ENCODE assay signal across 1 cellular context in the genomic region with DNA sequence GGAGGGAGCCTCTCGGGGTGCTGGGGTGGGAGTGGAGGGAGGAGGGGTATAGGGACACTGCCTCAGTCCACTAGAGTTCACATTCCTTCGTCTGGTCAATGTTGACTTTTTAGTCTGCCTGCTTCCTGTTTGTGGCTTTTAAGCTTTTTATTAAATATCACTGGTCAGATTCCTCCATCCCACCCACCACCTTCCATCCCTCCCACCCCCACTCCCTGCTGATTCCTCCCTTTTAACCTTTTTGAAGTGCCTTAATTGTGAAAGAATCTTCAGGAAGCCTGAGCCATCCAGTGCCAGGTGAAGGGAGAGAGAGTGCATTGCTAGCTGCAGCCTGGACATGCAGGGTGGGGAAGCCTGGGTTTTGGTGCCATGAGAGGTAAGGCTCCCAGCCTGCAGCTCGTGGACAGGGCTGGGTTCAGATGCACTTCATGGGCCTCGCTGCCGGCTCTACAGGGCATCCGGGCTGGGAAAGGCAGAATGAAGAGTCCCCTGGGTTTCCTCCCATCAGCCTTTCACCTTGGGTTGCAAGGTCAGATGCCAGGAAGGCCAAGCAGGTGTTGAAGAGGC.
TF ChIP-seq lines count a peak whose summit lies in the region.

No MANE protein-coding gene starts in this region.

TF ChIP-seq in HepG2, 621 proteins besides CTCF, POLR2A, EP300 and RAD21 (continued from another document and continues in another):
- peak; percentile 54; the same call in 1 of the 2 replicates for TF ChIP-seq HDAC2 (CRISPR knock-in tag; IDR thresholded peaks at IDR 0.05)
- TF ChIP-seq GZF1 (CRISPR knock-in tag; IDR thresholded peaks at IDR 0.05): no peak
- TF ChIP-seq HNF4A (CRISPR knock-in tag; IDR thresholded peaks at IDR 0.05): peak; percentile 59
- no peak for TF ChIP-seq NR1H2 (CRISPR knock-in tag; IDR thresholded peaks at IDR 0.05; ENCODE audit: borderline replicate concordance, low read depth)
- TF ChIP-seq, protein P1, sequence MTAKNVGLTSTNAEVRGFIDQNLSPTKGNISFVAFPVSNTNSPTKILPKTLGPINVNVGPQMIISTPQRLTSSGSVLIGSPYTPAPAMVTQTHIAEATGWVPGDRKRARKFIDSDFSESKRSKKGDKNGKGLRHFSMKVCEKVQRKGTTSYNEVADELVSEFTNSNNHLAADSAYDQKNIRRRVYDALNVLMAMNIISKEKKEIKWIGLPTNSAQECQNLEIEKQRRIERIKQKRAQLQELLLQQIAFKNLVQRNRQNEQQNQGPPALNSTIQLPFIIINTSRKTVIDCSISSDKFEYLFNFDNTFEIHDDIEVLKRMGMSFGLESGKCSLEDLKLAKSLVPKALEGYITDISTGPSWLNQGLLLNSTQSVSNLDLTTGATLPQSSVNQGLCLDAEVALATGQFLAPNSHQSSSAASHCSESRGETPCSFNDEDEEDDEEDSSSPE (CRISPR knock-in tag; IDR thresholded peaks at IDR 0.05): peak; percentile 46; the same call in 1 of the 2 replicates
- peak; percentile 76 for TF ChIP-seq SP5 (CRISPR knock-in tag; IDR thresholded peaks at IDR 0.05; ENCODE audit: borderline replicate concordance, low read depth)
- TF ChIP-seq REPIN1 (CRISPR knock-in tag; IDR thresholded peaks at IDR 0.05; ENCODE audit: borderline replicate concordance, low read depth): 0 out of 2 replicates have a peak, but pooled peaks have one; percentile 22
- TF ChIP-seq ZNF891 (CRISPR knock-in tag; IDR thresholded peaks at IDR 0.05): 0 out of 2 replicates have a peak, but pooled peaks have one; percentile 36
- no peak for TF ChIP-seq NR2F1 (CRISPR knock-in tag; IDR thresholded peaks at IDR 0.05)
- no peak for TF ChIP-seq HDAC1 (CRISPR knock-in tag; IDR thresholded peaks at IDR 0.05)
- TF ChIP-seq SAP130 (CRISPR knock-in tag; IDR thresholded peaks at IDR 0.05; ENCODE audit: low read depth): peak; percentile 45; the same call in 1 of the 2 replicates
- TF ChIP-seq CREM (IDR thresholded peaks at IDR 0.05): peak; percentile 44; the same call in 1 of the 2 replicates
- TF ChIP-seq CREM (CRISPR knock-in tag; IDR thresholded peaks at IDR 0.05): no peak
- TF ChIP-seq, protein P2, sequence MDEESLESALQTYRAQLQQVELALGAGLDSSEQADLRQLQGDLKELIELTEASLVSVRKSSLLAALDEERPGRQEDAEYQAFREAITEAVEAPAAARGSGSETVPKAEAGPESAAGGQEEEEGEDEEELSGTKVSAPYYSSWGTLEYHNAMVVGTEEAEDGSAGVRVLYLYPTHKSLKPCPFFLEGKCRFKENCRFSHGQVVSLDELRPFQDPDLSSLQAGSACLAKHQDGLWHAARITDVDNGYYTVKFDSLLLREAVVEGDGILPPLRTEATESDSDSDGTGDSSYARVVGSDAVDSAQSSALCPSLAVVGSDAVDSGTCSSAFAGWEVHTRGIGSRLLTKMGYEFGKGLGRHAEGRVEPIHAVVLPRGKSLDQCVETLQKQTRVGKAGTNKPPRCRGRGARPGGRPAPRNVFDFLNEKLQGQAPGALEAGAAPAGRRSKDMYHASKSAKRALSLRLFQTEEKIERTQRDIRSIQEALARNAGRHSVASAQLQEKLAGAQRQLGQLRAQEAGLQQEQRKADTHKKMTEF (CRISPR knock-in tag; IDR thresholded peaks at IDR 0.05): peak; percentile 47; the same call in 1 of the 2 replicates
- TF ChIP-seq ZNF746 (CRISPR knock-in tag; IDR thresholded peaks at IDR 0.05): 0 out of 2 replicates have a peak, but pooled peaks have one; percentile 10
- TF ChIP-seq, protein P3, sequence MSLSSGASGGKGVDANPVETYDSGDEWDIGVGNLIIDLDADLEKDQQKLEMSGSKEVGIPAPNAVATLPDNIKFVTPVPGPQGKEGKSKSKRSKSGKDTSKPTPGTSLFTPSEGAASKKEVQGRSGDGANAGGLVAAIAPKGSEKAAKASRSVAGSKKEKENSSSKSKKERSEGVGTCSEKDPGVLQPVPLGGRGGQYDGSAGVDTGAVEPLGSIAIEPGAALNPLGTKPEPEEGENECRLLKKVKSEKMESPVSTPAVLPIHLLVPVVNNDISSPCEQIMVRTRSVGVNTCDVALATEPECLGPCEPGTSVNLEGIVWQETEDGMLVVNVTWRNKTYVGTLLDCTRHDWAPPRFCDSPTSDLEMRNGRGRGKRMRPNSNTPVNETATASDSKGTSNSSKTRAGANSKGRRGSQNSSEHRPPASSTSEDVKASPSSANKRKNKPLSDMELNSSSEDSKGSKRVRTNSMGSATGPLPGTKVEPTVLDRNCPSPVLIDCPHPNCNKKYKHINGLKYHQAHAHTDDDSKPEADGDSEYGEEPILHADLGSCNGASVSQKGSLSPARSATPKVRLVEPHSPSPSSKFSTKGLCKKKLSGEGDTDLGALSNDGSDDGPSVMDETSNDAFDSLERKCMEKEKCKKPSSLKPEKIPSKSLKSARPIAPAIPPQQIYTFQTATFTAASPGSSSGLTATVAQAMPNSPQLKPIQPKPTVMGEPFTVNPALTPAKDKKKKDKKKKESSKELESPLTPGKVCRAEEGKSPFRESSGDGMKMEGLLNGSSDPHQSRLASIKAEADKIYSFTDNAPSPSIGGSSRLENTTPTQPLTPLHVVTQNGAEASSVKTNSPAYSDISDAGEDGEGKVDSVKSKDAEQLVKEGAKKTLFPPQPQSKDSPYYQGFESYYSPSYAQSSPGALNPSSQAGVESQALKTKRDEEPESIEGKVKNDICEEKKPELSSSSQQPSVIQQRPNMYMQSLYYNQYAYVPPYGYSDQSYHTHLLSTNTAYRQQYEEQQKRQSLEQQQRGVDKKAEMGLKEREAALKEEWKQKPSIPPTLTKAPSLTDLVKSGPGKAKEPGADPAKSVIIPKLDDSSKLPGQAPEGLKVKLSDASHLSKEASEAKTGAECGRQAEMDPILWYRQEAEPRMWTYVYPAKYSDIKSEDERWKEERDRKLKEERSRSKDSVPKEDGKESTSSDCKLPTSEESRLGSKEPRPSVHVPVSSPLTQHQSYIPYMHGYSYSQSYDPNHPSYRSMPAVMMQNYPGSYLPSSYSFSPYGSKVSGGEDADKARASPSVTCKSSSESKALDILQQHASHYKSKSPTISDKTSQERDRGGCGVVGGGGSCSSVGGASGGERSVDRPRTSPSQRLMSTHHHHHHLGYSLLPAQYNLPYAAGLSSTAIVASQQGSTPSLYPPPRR (CRISPR knock-in tag; IDR thresholded peaks at IDR 0.05; ENCODE audit: borderline replicate concordance): peak; percentile 24; the same call in 1 of the 2 replicates
- TF ChIP-seq TEAD3 (CRISPR knock-in tag; optimal IDR thresholded peaks at IDR 0.05; ENCODE audit: borderline replicate concordance): peak; percentile 92
- TF ChIP-seq, protein P4, sequence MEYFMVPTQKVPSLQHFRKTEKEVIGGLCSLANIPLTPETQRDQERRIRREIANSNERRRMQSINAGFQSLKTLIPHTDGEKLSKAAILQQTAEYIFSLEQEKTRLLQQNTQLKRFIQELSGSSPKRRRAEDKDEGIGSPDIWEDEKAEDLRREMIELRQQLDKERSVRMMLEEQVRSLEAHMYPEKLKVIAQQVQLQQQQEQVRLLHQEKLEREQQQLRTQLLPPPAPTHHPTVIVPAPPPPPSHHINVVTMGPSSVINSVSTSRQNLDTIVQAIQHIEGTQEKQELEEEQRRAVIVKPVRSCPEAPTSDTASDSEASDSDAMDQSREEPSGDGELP (IDR thresholded peaks at IDR 0.05; ENCODE audit: borderline replicate concordance, low read depth): peak; percentile 72; the same call in 1 of the 2 replicates
- TF ChIP-seq SRSF9 (IDR thresholded peaks at IDR 0.05; ENCODE audit: borderline replicate concordance, insufficient read depth, low read depth, low read length, poor library complexity, severe bottlenecking): no peak
- peak; percentile 65; the same call in 1 of the 2 replicates for TF ChIP-seq ZNF263 (CRISPR knock-in tag; IDR thresholded peaks at IDR 0.05)
- TF ChIP-seq GABPA (IDR thresholded peaks at IDR 0.05; ENCODE audit: low read depth, low read length): no peak
- TF ChIP-seq GABPA (CRISPR knock-in tag; IDR thresholded peaks at IDR 0.05; ENCODE audit: low read depth): peak; percentile 57; the same call in 1 of the 2 replicates
- TF ChIP-seq GATAD1 (CRISPR knock-in tag; IDR thresholded peaks at IDR 0.05): 0 out of 2 replicates have a peak, but pooled peaks have one; percentile 24
- peak; percentile 61 for TF ChIP-seq TBL1XR1 (IDR thresholded peaks at IDR 0.05; ENCODE audit: borderline replicate concordance, low read length, partially characterized antibody)
- TF ChIP-seq CBFB (CRISPR knock-in tag; IDR thresholded peaks at IDR 0.05): peak; percentile 85
- peak; percentile 92 for TF ChIP-seq SKI (IDR thresholded peaks at IDR 0.05; ENCODE audit: partially characterized antibody)
- peak; percentile 35; the same call in 1 of the 2 replicates for TF ChIP-seq ZNF331 (CRISPR knock-in tag; IDR thresholded peaks at IDR 0.05)
- TF ChIP-seq CCDC6 (CRISPR knock-in tag; IDR thresholded peaks at IDR 0.05): no peak
- peak; percentile 60 for TF ChIP-seq SALL1 (CRISPR knock-in tag; IDR thresholded peaks at IDR 0.05)
- no peak for TF ChIP-seq KLF9 (CRISPR knock-in tag; IDR thresholded peaks at IDR 0.05; ENCODE audit: low read depth)
- TF ChIP-seq, protein P5, sequence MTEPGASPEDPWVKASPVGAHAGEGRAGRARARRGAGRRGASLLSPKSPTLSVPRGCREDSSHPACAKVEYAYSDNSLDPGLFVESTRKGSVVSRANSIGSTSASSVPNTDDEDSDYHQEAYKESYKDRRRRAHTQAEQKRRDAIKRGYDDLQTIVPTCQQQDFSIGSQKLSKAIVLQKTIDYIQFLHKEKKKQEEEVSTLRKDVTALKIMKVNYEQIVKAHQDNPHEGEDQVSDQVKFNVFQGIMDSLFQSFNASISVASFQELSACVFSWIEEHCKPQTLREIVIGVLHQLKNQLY (CRISPR knock-in tag; IDR thresholded peaks at IDR 0.05): peak; percentile 14; the same call in 1 of the 2 replicates
- 0 out of 2 replicates have a peak, but pooled peaks have one; percentile 37 for TF ChIP-seq SOX5 (CRISPR knock-in tag; IDR thresholded peaks at IDR 0.05; ENCODE audit: borderline replicate concordance)
- TF ChIP-seq, protein P6, sequence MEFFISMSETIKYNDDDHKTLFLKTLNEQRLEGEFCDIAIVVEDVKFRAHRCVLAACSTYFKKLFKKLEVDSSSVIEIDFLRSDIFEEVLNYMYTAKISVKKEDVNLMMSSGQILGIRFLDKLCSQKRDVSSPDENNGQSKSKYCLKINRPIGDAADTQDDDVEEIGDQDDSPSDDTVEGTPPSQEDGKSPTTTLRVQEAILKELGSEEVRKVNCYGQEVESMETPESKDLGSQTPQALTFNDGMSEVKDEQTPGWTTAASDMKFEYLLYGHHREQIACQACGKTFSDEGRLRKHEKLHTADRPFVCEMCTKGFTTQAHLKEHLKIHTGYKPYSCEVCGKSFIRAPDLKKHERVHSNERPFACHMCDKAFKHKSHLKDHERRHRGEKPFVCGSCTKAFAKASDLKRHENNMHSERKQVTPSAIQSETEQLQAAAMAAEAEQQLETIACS (CRISPR knock-in tag; IDR thresholded peaks at IDR 0.05): no peak
- no peak for TF ChIP-seq HOXA9 (CRISPR knock-in tag; IDR thresholded peaks at IDR 0.05; ENCODE audit: borderline replicate concordance)
- 0 out of 2 replicates have a peak, but pooled peaks have one; percentile 54 for TF ChIP-seq DMAP1 (CRISPR knock-in tag; IDR thresholded peaks at IDR 0.05)
- TF ChIP-seq FOXA3 (CRISPR knock-in tag; IDR thresholded peaks at IDR 0.05): peak; percentile 88
- 0 out of 2 replicates have a peak, but pooled peaks have one; percentile 15 for TF ChIP-seq NFYC (CRISPR knock-in tag; IDR thresholded peaks at IDR 0.05)
- 0 out of 2 replicates have a peak, but pooled peaks have one; percentile 53 for TF ChIP-seq NR2F2 (IDR thresholded peaks at IDR 0.05; ENCODE audit: borderline replicate concordance, low read depth)
- no peak for TF ChIP-seq ZBTB3 (CRISPR knock-in tag; IDR thresholded peaks at IDR 0.05; ENCODE audit: borderline replicate concordance, low read depth)
- TF ChIP-seq, protein P7, sequence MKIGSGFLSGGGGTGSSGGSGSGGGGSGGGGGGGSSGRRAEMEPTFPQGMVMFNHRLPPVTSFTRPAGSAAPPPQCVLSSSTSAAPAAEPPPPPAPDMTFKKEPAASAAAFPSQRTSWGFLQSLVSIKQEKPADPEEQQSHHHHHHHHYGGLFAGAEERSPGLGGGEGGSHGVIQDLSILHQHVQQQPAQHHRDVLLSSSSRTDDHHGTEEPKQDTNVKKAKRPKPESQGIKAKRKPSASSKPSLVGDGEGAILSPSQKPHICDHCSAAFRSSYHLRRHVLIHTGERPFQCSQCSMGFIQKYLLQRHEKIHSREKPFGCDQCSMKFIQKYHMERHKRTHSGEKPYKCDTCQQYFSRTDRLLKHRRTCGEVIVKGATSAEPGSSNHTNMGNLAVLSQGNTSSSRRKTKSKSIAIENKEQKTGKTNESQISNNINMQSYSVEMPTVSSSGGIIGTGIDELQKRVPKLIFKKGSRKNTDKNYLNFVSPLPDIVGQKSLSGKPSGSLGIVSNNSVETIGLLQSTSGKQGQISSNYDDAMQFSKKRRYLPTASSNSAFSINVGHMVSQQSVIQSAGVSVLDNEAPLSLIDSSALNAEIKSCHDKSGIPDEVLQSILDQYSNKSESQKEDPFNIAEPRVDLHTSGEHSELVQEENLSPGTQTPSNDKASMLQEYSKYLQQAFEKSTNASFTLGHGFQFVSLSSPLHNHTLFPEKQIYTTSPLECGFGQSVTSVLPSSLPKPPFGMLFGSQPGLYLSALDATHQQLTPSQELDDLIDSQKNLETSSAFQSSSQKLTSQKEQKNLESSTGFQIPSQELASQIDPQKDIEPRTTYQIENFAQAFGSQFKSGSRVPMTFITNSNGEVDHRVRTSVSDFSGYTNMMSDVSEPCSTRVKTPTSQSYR (CRISPR knock-in tag; IDR thresholded peaks at IDR 0.05; ENCODE audit: borderline replicate concordance): peak; percentile 87; the same call in 1 of the 2 replicates
- no peak for TF ChIP-seq ZFP36 (IDR thresholded peaks at IDR 0.05; ENCODE audit: borderline replicate concordance, low read depth, low read length, partially characterized antibody)
- TF ChIP-seq POGZ (CRISPR knock-in tag; IDR thresholded peaks at IDR 0.05): 0 out of 2 replicates have a peak, but pooled peaks have one; percentile 15
- TF ChIP-seq FOXA1 (IDR thresholded peaks at IDR 0.05): 0 out of 2 replicates have a peak, but pooled peaks have one; percentile 28
- peak; percentile 83 for TF ChIP-seq FOXA1 (CRISPR knock-in tag; IDR thresholded peaks at IDR 0.05)
- TF ChIP-seq RXRB (CRISPR knock-in tag; IDR thresholded peaks at IDR 0.05; ENCODE audit: borderline replicate concordance): peak; percentile 73; the same call in 1 of the 2 replicates
- TF ChIP-seq, protein P8, sequence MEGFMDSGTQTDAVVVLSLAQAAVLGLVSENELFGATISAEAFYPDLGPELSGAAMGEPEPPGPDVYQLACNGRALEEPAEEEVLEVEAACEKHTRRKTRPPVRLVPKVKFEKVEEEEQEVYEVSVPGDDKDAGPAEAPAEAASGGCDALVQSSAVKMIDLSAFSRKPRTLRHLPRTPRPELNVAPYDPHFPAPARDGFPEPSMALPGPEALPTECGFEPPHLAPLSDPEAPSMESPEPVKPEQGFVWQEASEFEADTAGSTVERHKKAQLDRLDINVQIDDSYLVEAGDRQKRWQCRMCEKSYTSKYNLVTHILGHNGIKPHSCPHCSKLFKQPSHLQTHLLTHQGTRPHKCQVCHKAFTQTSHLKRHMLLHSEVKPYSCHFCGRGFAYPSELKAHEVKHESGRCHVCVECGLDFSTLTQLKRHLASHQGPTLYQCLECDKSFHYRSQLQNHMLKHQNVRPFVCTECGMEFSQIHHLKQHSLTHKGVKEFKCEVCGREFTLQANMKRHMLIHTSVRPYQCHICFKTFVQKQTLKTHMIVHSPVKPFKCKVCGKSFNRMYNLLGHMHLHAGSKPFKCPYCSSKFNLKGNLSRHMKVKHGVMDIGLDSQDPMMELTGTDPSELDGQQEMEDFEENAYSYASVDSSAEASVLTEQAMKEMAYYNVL (CRISPR knock-in tag; IDR thresholded peaks at IDR 0.05; ENCODE audit: borderline replicate concordance): peak; percentile 71; the same call in 1 of the 2 replicates
- TF ChIP-seq, protein P9, sequence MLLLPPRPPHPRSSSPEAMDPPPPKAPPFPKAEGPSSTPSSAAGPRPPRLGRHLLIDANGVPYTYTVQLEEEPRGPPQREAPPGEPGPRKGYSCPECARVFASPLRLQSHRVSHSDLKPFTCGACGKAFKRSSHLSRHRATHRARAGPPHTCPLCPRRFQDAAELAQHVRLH (CRISPR knock-in tag; IDR thresholded peaks at IDR 0.05; ENCODE audit: borderline replicate concordance, low read depth): no peak
